15 cellular contexts compared by ENCODE assay signal in genomic region chr6:159100011-159100788, GRCh38. TPM values are rescaled to one million over a fixed set of nuclear protein-coding genes. Genes with fewer than 3 reads are reported as not detected.
A peak's percentile ranks its signal among the peaks of the same experiment; 100 is the strongest.
DNase-seq lines count a peak whose midpoint lies in the region; ATAC-seq and TF ChIP-seq lines count a peak whose summit lies in the region.
"Had no signal": no experiment of that assay in that cellular context is flagged by ENCODE, and none has a peak within 500 bp of the region (broad histone marks: within the 10 kb centered on the region; RNA-seq: fewer than 3 reads in every experiment).

No MANE protein-coding gene starts in this region.

- H3K4me1 ChIP-seq in right atrium auricular region (no peaks in the 10 kb centered on the region), right cardiac atrium (ENCODE audit: control insufficient read depth, insufficient read depth, low read length) (no peaks in the 10 kb centered on the region), body of pancreas (peaks cover 7% of the 10 kb centered on the region)
- H3K4me1 ChIP-seq: pancreas had no signal

- H3K27me3 ChIP-seq in right atrium auricular region (no peaks in the 10 kb centered on the region), right cardiac atrium (ENCODE audit: control insufficient read depth, insufficient read depth) (no peaks in the 10 kb centered on the region), body of pancreas (no peaks in the 10 kb centered on the region)

- H3K9me3 ChIP-seq in right atrium auricular region (no peaks in the 10 kb centered on the region), right cardiac atrium (ENCODE audit: control insufficient read depth, low read length) (no peaks in the 10 kb centered on the region), body of pancreas (no peaks in the 10 kb centered on the region)
- H3K9me3 ChIP-seq: pancreas, thoracic aorta had no signal

- no peak for TF ChIP-seq POLR2A in body of pancreas (IDR thresholded peaks at IDR 0.05)

- H3K27ac ChIP-seq in right atrium auricular region (no peak overlapping the region), right cardiac atrium (ENCODE audit: low read length) (no peak overlapping the region), body of pancreas (no peak overlapping the region)
- H3K27ac ChIP-seq: pancreas, thoracic aorta had no signal

- WGBS in right cardiac atrium, result 81% methylated on average over 13 of the region's 13 CpGs
- WGBS in body of pancreas, 2 donors, result 74 to 79% methylated on average over 13 of the region's 13 CpGs

- H3K4me1 Mint-ChIP-seq in activated CD8-positive, alpha-beta memory T cell treated with anti-CD3 and anti-CD28 coated beads, Interleukin-2, amount 10 ng/mL, durations not matched to agents 7 days and 5 days, result peaks cover 58% of the 10 kb centered on the region

- TF ChIP-seq CTCF in right atrium auricular region (IDR thresholded peaks at IDR 0.05) (no peak), body of pancreas (IDR thresholded peaks at IDR 0.05) (no peak)

- no peaks in the 10 kb centered on the region for H3K27me3 Mint-ChIP-seq in activated CD8-positive, alpha-beta memory T cell treated with anti-CD3 and anti-CD28 coated beads, Interleukin-2, amount 10 ng/mL, durations not matched to agents 7 days and 5 days

- no peak overlapping the region for H3K4me3 Mint-ChIP-seq in activated CD8-positive, alpha-beta memory T cell treated with anti-CD3 and anti-CD28 coated beads, Interleukin-2, amount 10 ng/mL, durations not matched to agents 7 days and 5 days

- no peak overlapping the region for H3K27ac Mint-ChIP-seq in activated CD8-positive, alpha-beta memory T cell treated with anti-CD3 and anti-CD28 coated beads, Interleukin-2, amount 10 ng/mL, durations not matched to agents 7 days and 5 days

- no peak for ATAC-seq in right cardiac atrium
- ATAC-seq in activated CD8-positive, alpha-beta memory T cell treated with anti-CD3 and anti-CD28 coated beads, Interleukin-2, amount 10 ng/mL, durations not matched to agents 7 days and 5 days, result no peak
- ATAC-seq in esophagus mucosa, result no peak
- no peak for ATAC-seq in GM21390 (IDR thresholded peaks at IDR 0.05; ENCODE audit: unreplicated experiment)
- ATAC-seq in body of pancreas, result no peak
- ATAC-seq: pancreas had no signal

- CTCF ChIA-PET in activated CD8-positive, alpha-beta memory T cell treated with anti-CD3 and anti-CD28 coated beads, Interleukin-2, amount 10 ng/mL, durations not matched to agents 7 days and 5 days (lab: Charles Lee), result interaction anchor here (0.7 to 2.2 kb wide), 6 partner anchors 19 to 100 kb away, joined by 3 to 11 read pairs (median 6); partner anchors contain the start of gene TAGAP

- H3K36me3 ChIP-seq in right atrium auricular region (no peaks in the 10 kb centered on the region), body of pancreas (replicated peaks in 1 of 2; ENCODE audit: insufficient read depth in 1 of 2, low read depth in 2 of 2) (no peaks in the 10 kb centered on the region)
- H3K36me3 ChIP-seq: pancreas, thoracic aorta had no signal

- H3K36me3 Mint-ChIP-seq in activated CD8-positive, alpha-beta memory T cell treated with anti-CD3 and anti-CD28 coated beads, Interleukin-2, amount 10 ng/mL, durations not matched to agents 7 days and 5 days, result no peaks in the 10 kb centered on the region

- H3K9me3 Mint-ChIP-seq in activated CD8-positive, alpha-beta memory T cell treated with anti-CD3 and anti-CD28 coated beads, Interleukin-2, amount 10 ng/mL, durations not matched to agents 7 days and 5 days (ENCODE audit: low read depth), result no peaks in the 10 kb centered on the region

- intact Hi-C loops in right cardiac atrium (cut with DNase I), result loop anchor here in 2 of 4 donors (5.0 to 10.0 kb wide), 4 partner anchors 53 to 395 kb away; partner anchors contain the start of genes RSPH3 (in 1 of the 2) and TAGAP (in 1 of the 2)
- intact Hi-C loops in body of pancreas (cut with DNase I), result no loop called here

- peak; percentile 28 for DNase-seq in right atrium auricular region (ENCODE audit: low spot score)
- DNase-seq in right cardiac atrium, result no peak
- peak; percentile 40 for DNase-seq in activated CD8-positive, alpha-beta memory T cell treated with anti-CD3 and anti-CD28 coated beads, Interleukin-2, amount 10 ng/mL, durations not matched to agents 7 days and 5 days
- DNase-seq in mesenteric fat pad (ENCODE audit: low spot score), result peak; percentile 43
- no peak for DNase-seq in NCI-H1048 (lab: John Stamatoyannopoulos, UW)
- no peak for DNase-seq in body of pancreas
- DNase-seq: anterior cingulate cortex, NCI-H187, NCI-H69, pancreas had no signal

- H3K4me3 ChIP-seq in right atrium auricular region (no peak overlapping the region), right cardiac atrium (ENCODE audit: low read length) (no peak overlapping the region), body of pancreas (no peak overlapping the region)
- H3K4me3 ChIP-seq: pancreas, thoracic aorta had no signal

RNA-seq across cellular contexts. Expression of gene TAGAP, which starts 55.4 kb away (rescaled TPM):
- 1 to 10 TPM; 2.0 to 3.2 TPM for total RNA-seq in right atrium auricular region
- total RNA-seq in right cardiac atrium, result 1 to 10 TPM; 1.2 to 2.0 (median 1.5) TPM
- 0.63 TPM for polyA plus RNA-seq in right cardiac atrium
- 10 to 100 TPM; 44.8 to 53.0 TPM for total RNA-seq in activated CD8-positive, alpha-beta memory T cell treated with anti-CD3 and anti-CD28 coated beads, Interleukin-2, amount 10 ng/mL, durations not matched to agents 7 days and 5 days
- 5.7 TPM for total RNA-seq in mesenteric fat pad
- 0.92 TPM for total RNA-seq in esophagus mucosa
- total RNA-seq in body of pancreas, result 1 to 10 TPM in 1 of 2 donors, under 1 TPM in 1; 0.99 to 2.3 TPM
- total RNA-seq: fibroblast of villous mesenchyme, LHCN-M2 had no signal

Comparison
In these comparisons a context has a peak if more than half of its experiments do, and no peak if none do; other contexts are left out.
1. DNase-seq: peak in right atrium auricular region (single experiment), activated CD8-positive, alpha-beta memory T cell treated with anti-CD3 and anti-CD28 coated beads, Interleukin-2, amount 10 ng/mL, durations not matched to agents 7 days and 5 days (single experiment) and mesenteric fat pad (single experiment); none in right cardiac atrium (0 of 3), NCI-H1048 (single experiment) and body of pancreas (0 of 4).